In the genomic region with DNA sequence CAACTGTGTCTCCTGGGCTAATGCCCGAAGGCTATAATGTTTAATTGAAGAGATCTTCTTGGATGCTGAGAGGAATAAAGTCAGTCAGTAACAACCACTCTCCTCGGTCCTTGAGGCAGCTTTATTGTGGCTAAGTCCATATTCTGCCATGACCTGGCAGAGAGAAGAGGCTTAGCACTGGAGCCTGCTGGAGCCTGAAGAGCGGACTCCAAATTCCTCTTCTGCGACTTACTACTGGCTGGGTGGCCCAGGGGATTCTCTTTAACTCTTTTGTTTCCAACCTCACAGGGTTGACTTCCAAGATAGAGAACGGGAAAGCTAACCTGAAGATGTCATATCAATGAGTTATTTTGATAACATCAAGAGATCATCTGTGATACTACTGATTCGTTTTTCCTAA, we compare ENCODE assay signal across 2 cellular contexts.
TF ChIP-seq lines count a peak whose summit lies in the region.

No MANE protein-coding gene starts in this region.

TF ChIP-seq in HCT116, 20 proteins besides CTCF, POLR2A, EP300 and RAD21 (continued from another document):
- TF ChIP-seq EZH2 (IDR thresholded peaks at IDR 0.05) (no peak), ZNF274 (IDR thresholded peaks at IDR 0.05; ENCODE audit: low read depth, low read length) (no peak), JUND (IDR thresholded peaks at IDR 0.05) (no peak)
- TF ChIP-seq, protein P1, sequence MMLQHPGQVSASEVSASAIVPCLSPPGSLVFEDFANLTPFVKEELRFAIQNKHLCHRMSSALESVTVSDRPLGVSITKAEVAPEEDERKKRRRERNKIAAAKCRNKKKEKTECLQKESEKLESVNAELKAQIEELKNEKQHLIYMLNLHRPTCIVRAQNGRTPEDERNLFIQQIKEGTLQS (IDR thresholded peaks at IDR 0.05), result no peak

TF ChIP-seq in GM12878, 131 proteins besides CTCF, POLR2A, EP300 and RAD21 (continued from another document):
- no peak for TF ChIP-seq HDAC6 (IDR thresholded peaks at IDR 0.05; ENCODE audit: unreplicated experiment)
- TF ChIP-seq, protein P2, sequence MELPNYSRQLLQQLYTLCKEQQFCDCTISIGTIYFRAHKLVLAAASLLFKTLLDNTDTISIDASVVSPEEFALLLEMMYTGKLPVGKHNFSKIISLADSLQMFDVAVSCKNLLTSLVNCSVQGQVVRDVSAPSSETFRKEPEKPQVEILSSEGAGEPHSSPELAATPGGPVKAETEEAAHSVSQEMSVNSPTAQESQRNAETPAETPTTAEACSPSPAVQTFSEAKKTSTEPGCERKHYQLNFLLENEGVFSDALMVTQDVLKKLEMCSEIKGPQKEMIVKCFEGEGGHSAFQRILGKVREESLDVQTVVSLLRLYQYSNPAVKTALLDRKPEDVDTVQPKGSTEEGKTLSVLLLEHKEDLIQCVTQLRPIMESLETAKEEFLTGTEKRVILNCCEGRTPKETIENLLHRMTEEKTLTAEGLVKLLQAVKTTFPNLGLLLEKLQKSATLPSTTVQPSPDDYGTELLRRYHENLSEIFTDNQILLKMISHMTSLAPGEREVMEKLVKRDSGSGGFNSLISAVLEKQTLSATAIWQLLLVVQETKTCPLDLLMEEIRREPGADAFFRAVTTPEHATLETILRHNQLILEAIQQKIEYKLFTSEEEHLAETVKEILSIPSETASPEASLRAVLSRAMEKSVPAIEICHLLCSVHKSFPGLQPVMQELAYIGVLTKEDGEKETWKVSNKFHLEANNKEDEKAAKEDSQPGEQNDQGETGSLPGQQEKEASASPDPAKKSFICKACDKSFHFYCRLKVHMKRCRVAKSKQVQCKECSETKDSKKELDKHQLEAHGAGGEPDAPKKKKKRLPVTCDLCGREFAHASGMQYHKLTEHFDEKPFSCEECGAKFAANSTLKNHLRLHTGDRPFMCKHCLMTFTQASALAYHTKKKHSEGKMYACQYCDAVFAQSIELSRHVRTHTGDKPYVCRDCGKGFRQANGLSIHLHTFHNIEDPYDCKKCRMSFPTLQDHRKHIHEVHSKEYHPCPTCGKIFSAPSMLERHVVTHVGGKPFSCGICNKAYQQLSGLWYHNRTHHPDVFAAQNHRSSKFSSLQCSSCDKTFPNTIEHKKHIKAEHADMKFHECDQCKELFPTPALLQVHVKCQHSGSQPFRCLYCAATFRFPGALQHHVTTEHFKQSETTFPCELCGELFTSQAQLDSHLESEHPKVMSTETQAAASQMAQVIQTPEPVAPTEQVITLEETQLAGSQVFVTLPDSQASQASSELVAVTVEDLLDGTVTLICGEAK (IDR thresholded peaks at IDR 0.05; ENCODE audit: borderline replicate concordance), result no peak
- TF ChIP-seq CBFB (IDR thresholded peaks at IDR 0.05; ENCODE audit: low read depth), result no peak
- no peak for TF ChIP-seq NFIC (IDR thresholded peaks at IDR 0.05; ENCODE audit: low read depth, low read length)
- TF ChIP-seq MEF2A (IDR thresholded peaks at IDR 0.05; ENCODE audit: insufficient read depth, low read depth, low read length), result no peak
- TF ChIP-seq ETV6 (conservative IDR thresholded peaks at IDR 0.05 in 1 of 2, IDR thresholded peaks at IDR 0.05 in 1 of 2; ENCODE audit: borderline replicate concordance in 1 of 2, low read depth in 1 of 2), result no peak
- no peak for TF ChIP-seq DPF2 (IDR thresholded peaks at IDR 0.05)
- TF ChIP-seq, protein P3, sequence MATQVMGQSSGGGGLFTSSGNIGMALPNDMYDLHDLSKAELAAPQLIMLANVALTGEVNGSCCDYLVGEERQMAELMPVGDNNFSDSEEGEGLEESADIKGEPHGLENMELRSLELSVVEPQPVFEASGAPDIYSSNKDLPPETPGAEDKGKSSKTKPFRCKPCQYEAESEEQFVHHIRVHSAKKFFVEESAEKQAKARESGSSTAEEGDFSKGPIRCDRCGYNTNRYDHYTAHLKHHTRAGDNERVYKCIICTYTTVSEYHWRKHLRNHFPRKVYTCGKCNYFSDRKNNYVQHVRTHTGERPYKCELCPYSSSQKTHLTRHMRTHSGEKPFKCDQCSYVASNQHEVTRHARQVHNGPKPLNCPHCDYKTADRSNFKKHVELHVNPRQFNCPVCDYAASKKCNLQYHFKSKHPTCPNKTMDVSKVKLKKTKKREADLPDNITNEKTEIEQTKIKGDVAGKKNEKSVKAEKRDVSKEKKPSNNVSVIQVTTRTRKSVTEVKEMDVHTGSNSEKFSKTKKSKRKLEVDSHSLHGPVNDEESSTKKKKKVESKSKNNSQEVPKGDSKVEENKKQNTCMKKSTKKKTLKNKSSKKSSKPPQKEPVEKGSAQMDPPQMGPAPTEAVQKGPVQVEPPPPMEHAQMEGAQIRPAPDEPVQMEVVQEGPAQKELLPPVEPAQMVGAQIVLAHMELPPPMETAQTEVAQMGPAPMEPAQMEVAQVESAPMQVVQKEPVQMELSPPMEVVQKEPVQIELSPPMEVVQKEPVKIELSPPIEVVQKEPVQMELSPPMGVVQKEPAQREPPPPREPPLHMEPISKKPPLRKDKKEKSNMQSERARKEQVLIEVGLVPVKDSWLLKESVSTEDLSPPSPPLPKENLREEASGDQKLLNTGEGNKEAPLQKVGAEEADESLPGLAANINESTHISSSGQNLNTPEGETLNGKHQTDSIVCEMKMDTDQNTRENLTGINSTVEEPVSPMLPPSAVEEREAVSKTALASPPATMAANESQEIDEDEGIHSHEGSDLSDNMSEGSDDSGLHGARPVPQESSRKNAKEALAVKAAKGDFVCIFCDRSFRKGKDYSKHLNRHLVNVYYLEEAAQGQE (IDR thresholded peaks at IDR 0.05; ENCODE audit: low read depth, low read length), result no peak
- TF ChIP-seq IKZF2 (IDR thresholded peaks at IDR 0.05), result no peak
- TF ChIP-seq, protein P4, sequence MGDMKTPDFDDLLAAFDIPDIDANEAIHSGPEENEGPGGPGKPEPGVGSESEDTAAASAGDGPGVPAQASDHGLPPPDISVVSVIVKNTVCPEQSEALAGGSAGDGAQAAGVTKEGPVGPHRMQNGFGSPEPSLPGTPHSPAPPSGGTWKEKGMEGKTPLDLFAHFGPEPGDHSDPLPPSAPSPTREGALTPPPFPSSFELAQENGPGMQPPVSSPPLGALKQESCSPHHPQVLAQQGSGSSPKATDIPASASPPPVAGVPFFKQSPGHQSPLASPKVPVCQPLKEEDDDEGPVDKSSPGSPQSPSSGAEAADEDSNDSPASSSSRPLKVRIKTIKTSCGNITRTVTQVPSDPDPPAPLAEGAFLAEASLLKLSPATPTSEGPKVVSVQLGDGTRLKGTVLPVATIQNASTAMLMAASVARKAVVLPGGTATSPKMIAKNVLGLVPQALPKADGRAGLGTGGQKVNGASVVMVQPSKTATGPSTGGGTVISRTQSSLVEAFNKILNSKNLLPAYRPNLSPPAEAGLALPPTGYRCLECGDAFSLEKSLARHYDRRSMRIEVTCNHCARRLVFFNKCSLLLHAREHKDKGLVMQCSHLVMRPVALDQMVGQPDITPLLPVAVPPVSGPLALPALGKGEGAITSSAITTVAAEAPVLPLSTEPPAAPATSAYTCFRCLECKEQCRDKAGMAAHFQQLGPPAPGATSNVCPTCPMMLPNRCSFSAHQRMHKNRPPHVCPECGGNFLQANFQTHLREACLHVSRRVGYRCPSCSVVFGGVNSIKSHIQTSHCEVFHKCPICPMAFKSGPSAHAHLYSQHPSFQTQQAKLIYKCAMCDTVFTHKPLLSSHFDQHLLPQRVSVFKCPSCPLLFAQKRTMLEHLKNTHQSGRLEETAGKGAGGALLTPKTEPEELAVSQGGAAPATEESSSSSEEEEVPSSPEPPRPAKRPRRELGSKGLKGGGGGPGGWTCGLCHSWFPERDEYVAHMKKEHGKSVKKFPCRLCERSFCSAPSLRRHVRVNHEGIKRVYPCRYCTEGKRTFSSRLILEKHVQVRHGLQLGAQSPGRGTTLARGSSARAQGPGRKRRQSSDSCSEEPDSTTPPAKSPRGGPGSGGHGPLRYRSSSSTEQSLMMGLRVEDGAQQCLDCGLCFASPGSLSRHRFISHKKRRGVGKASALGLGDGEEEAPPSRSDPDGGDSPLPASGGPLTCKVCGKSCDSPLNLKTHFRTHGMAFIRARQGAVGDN (IDR thresholded peaks at IDR 0.05), result no peak
TF ChIP-seq in GM12878: peak in this region for 0.
